In the genomic region with DNA sequence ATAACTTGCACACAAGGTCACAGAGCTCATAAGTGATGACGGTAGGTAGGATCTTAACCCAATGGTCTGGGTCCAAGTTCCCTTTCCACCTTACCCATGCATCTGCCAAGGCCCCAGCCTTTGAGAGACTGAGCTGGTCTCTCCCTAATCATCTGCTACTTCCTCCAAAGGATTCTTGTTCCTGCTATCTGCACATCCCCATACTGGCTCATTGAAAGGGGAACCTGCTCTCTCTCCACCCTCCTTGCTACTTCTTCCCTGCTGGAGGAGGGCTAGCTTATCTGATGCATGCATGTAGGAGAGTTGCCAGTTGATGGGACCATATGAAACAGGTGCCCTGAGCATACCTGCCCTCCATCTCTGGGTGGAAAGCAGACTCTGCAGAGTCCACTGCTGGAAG, we compare ENCODE assay signal across 16 cellular contexts.
"Had no signal": no experiment of that assay in that cellular context is flagged by ENCODE, and none has a peak within 500 bp of the region (broad histone marks: within the 10 kb centered on the region; RNA-seq: fewer than 3 reads in every experiment).

No MANE protein-coding gene starts in this region.

- DNase-seq: activated CD4-positive, alpha-beta memory T cell treated with anti-CD3 and anti-CD28 coated beads for 36 hours; activated CD4-positive, alpha-beta T cell treated with anti-CD3 and anti-CD28 coated beads for 48 hours; activated naive CD4-positive, alpha-beta T cell treated with anti-CD3 and anti-CD28 coated beads, Interleukin-2, amount 10 ng/mL, durations not matched to agents 7 days and 5 days; activated naive CD8-positive, alpha-beta T cell treated with anti-CD3 and anti-CD28 coated beads, Interleukin-2, amount 50 U/mL, for 24 hours; activated T-cell treated with anti-CD3 and anti-CD28 coated beads, Interleukin-2, amount 50 U/mL, for 48 hours; body of pancreas; dermis blood vessel endothelial cell; effector memory CD4-positive, alpha-beta T cell; foreskin keratinocyte; lower lobe of right lung; naive B cell; occipital lobe; posterior cingulate gyrus; sigmoid colon; stimulated activated CD4-positive, alpha-beta T cell treated with anti-CD3 and anti-CD28 coated beads, Interleukin-15, amount 100 ng/mL, for 24 hours; stomach had no signal
